Comparison of ENCODE assay signal across 8 cellular contexts in genomic region chr10:24207781-24208611, GRCh38. TPM values are rescaled to one million over a fixed set of nuclear protein-coding genes. Genes with fewer than 3 reads are reported as not detected.
DNase-seq lines count a peak whose midpoint lies in the region; ATAC-seq and TF ChIP-seq lines count a peak whose summit lies in the region.

No MANE protein-coding gene starts in this region.

- no peaks in the 10 kb centered on the region for H3K36me3 Mint-ChIP-seq in CD4-positive, alpha-beta T cell (ENCODE audit: low read depth)

- H3K27ac ChIP-seq in BLaER1 (peak overlapping the region; percentile 83; the same call in 1 of the 2 replicates), RWPE1 (no peak overlapping the region)
- no peak overlapping the region for H3K27ac ChIP-seq in CD4-positive, alpha-beta T cell (ENCODE audit: low read depth, low read length)

- CTCF ChIA-PET in CD4-positive, alpha-beta T cell (lab: Charles Lee) = interaction anchor here (0.6 kb wide), 1 partner anchor 270 kb away, joined by 3 read pairs; no protein-coding TSS in a partner anchor
- CTCF ChIA-PET in RWPE1 (lab: Yijun Ruan, JAX) = no interaction called here

- POLR2A ChIA-PET in CD4-positive, alpha-beta T cell (lab: Charles Lee) = interaction anchor here (0.6 kb wide), 1 partner anchor 20 kb away, joined by 3 read pairs; no protein-coding TSS in a partner anchor
- POLR2A ChIA-PET in RWPE1 (lab: Yijun Ruan, JAX; ENCODE audit: low non-redundant PET) = no interaction called here

- intact Hi-C loops in CD4-positive, alpha-beta T cell (cut with DNase I, micrococcal nuclease) = no loop called here

- H3K9ac ChIP-seq in BLaER1 (no peak overlapping the region; the same call in 1 of the 2 replicates), endocrine pancreas (ENCODE audit: control insufficient read depth, insufficient read depth, low read length) (peak overlapping the region; percentile 13)

- H3K4me1 ChIP-seq in BLaER1 = peaks cover 36% of the 10 kb centered on the region
- no peaks in the 10 kb centered on the region for H3K4me1 ChIP-seq in endocrine pancreas (ENCODE audit: control insufficient read depth, insufficient read depth, low read length)

- H3K4me3 ChIP-seq in BLaER1 (peak overlapping the region; percentile 68; the same call in 1 of the 2 replicates), endocrine pancreas (ENCODE audit: control insufficient read depth, insufficient read depth, low read length) (peak overlapping the region; percentile 43)

- H3K27me3 ChIP-seq in BLaER1 (no peaks in the 10 kb centered on the region), endocrine pancreas (ENCODE audit: control insufficient read depth, insufficient read depth, low read length) (peaks cover 3% of the 10 kb centered on the region)
- H3K27me3 ChIP-seq in CD4-positive, alpha-beta T cell (ENCODE audit: control insufficient read depth, insufficient read depth, low read length) = peaks cover 24% of the 10 kb centered on the region

- no peaks in the 10 kb centered on the region for H3K9me3 ChIP-seq in BLaER1
- H3K9me3 ChIP-seq in endocrine pancreas (ENCODE audit: control insufficient read depth, low read length) = no peaks in the 10 kb centered on the region
- H3K9me3 ChIP-seq in CD4-positive, alpha-beta T cell (ENCODE audit: control insufficient read depth, low read length) = no peaks in the 10 kb centered on the region

- no peak overlapping the region for H3K4me3 Mint-ChIP-seq in CD4-positive, alpha-beta T cell

- peaks cover 59% of the 10 kb centered on the region for H3K27me3 Mint-ChIP-seq in CD4-positive, alpha-beta T cell

- TF ChIP-seq CTCF in GM10266 (IDR thresholded peaks at IDR 0.05; ENCODE audit: control insufficient read depth, insufficient read depth, low read depth, missing control alignments) (no peak), RWPE1 (conservative IDR thresholded peaks at IDR 0.05; ENCODE audit: low read depth) (no peak)
- no peak for TF ChIP-seq CTCF in CD4-positive, alpha-beta T cell (IDR thresholded peaks at IDR 0.05)

- no peaks in the 10 kb centered on the region for H3K9me3 Mint-ChIP-seq in CD4-positive, alpha-beta T cell

- no peak for ATAC-seq in CD4-positive, alpha-beta T cell (ENCODE audit: poor library complexity)
- no peak for ATAC-seq in GM19023 (IDR thresholded peaks at IDR 0.05; ENCODE audit: unreplicated experiment)

- no peaks in the 10 kb centered on the region for H4K20me1 ChIP-seq in BLaER1

- DNase-seq in NCI-H187 treated with DMSO at 0.1 percent for 48 hours (lab: John Stamatoyannopoulos, UW) = peak; percentile 8
- peak; percentile 9 for DNase-seq in myocyte (ENCODE audit: low read depth)
- DNase-seq in GM10266 (ENCODE audit: extremely low spot score) = no peak
- no peak for DNase-seq in CD4-positive, alpha-beta T cell
- no peak for DNase-seq in RWPE1 (ENCODE audit: low spot score)

- no peak overlapping the region for H3K27ac Mint-ChIP-seq in CD4-positive, alpha-beta T cell

- H3K4me1 Mint-ChIP-seq in CD4-positive, alpha-beta T cell (ENCODE audit: low read depth) = peaks cover 14% of the 10 kb centered on the region

- H3K36me3 ChIP-seq in BLaER1 (no peaks in the 10 kb centered on the region), endocrine pancreas (ENCODE audit: control insufficient read depth, insufficient read depth, low read length) (no peaks in the 10 kb centered on the region)

- H3K4me2 ChIP-seq in BLaER1 = peak overlapping the region; percentile 93

RNA-seq across cellular contexts. Expression of gene KIAA1217, which starts 0.9 kb away (rescaled TPM):
- total RNA-seq in myocyte = 10.2 and 13.2 TPM in 2 replicates
- polyA plus RNA-seq in myocyte (2012) = 16.2 TPM
- total RNA-seq in CD4-positive, alpha-beta T cell = not detected

Comparison
In these comparisons a context has a peak if more than half of its experiments do, and no peak if none do; other contexts are left out.
1. DNase-seq: peak in NCI-H187 treated with DMSO at 0.1 percent for 48 hours (single experiment) and myocyte (single experiment); none in GM10266 (single experiment), CD4-positive, alpha-beta T cell (0 of 10) and RWPE1 (single experiment).
2. RNA of gene KIAA1217, which starts 0.9 kb away (total RNA-seq): 10.2 to 13.2 TPM in myocyte; not detected in CD4-positive, alpha-beta T cell; every median in the first group is over 10 times any median in the second.